Comparison of ENCODE assay signal across 4 cellular contexts in genomic region chr11:32819187-32819586, GRCh38.
TF ChIP-seq lines count a peak whose summit lies in the region.

No MANE protein-coding gene starts in this region.

TF ChIP-seq in HepG2, 621 proteins besides CTCF, POLR2A, EP300 and RAD21:
- TF ChIP-seq MAFK (conservative IDR thresholded peaks at IDR 0.05 in 1 of 2, IDR thresholded peaks at IDR 0.05 in 1 of 2; ENCODE audit: low read length in 2 of 2), result peak; percentile 57 to 68
- peak; percentile 41; the same call in 1 of the 2 replicates for TF ChIP-seq MAFF (IDR thresholded peaks at IDR 0.05; ENCODE audit: low read depth, low read length)
- no peak for TF ChIP-seq ZNF468 (CRISPR knock-in tag; IDR thresholded peaks at IDR 0.05)

TF ChIP-seq in A549, 52 proteins besides CTCF, POLR2A, EP300 and RAD21:
- TF ChIP-seq GATA3 (IDR thresholded peaks at IDR 0.05; ENCODE audit: borderline replicate concordance) (no peak), MAFK (IDR thresholded peaks at IDR 0.05; ENCODE audit: partially characterized antibody) (peak; percentile 59)

TF ChIP-seq in IMR-90, 13 proteins besides CTCF, POLR2A, EP300 and RAD21:
- no peak for TF ChIP-seq MXI1 (IDR thresholded peaks at IDR 0.05; ENCODE audit: borderline replicate concordance, low read depth, low read length)
- TF ChIP-seq BHLHE40 (IDR thresholded peaks at IDR 0.05; ENCODE audit: low read depth, low read length), result no peak
- no peak for TF ChIP-seq MAZ (IDR thresholded peaks at IDR 0.05; ENCODE audit: borderline replicate concordance, low read depth, low read length)
- peak; percentile 29; the same call in 1 of the 2 replicates for TF ChIP-seq MAFK (IDR thresholded peaks at IDR 0.05; ENCODE audit: low read depth, low read length)
TF ChIP-seq in IMR-90: peak in this region for 1.

TF ChIP-seq in K562, 482 proteins besides CTCF, POLR2A, EP300 and RAD21:
- no peak for TF ChIP-seq CREB1 (IDR thresholded peaks at IDR 0.05)
- TF ChIP-seq CREB1 (CRISPR knock-in tag; IDR thresholded peaks at IDR 0.05), result no peak
- peak; percentile 32; the same call in 1 of the 2 replicates for TF ChIP-seq C11orf30 (IDR thresholded peaks at IDR 0.05; ENCODE audit: low read depth)
- no peak for TF ChIP-seq CCAR2 (IDR thresholded peaks at IDR 0.05; ENCODE audit: low read depth, low read length)
- TF ChIP-seq MAFK (IDR thresholded peaks at IDR 0.05; ENCODE audit: low read length), result peak; percentile 6; the same call in 1 of the 2 replicates
- peak; percentile 47; the same call in 1 of the 2 replicates for TF ChIP-seq ZNF316 (IDR thresholded peaks at IDR 0.05)
